Comparison of ENCODE assay signal across 2 cellular contexts in the genomic region with DNA sequence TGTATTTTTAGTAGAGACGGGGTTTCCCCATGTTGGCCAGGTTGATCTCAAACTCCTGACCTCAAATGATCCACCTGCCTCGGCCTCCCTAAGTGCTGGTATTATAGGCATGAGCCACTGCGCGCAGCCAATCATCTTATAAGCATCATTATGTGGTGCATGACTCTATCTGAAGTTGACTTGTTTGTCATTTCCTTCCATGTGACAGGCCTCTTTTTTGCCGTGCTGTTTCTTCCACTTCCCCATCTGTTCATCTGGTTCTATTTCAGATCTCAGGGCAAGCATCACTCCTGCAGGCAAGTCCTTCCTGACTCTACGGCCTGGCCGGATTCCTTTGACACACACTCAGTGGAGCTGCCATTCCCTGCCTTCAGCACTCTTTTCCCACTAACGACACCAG.
TF ChIP-seq lines count a peak whose summit lies in the region.

No MANE protein-coding gene starts in this region.

TF ChIP-seq in GM12891, 5 proteins besides CTCF, POLR2A, EP300 and RAD21:
- TF ChIP-seq PAX5 (IDR thresholded peaks at IDR 0.05; ENCODE audit: insufficient read depth, low read length, severe bottlenecking) (no peak), SPI1 (IDR thresholded peaks at IDR 0.05; ENCODE audit: low read depth, low read length) (peak; percentile 63), TAF1 (IDR thresholded peaks at IDR 0.05; ENCODE audit: low read depth, low read length) (no peak), POU2F2 (IDR thresholded peaks at IDR 0.05; ENCODE audit: low read depth, low read length) (no peak), POLR2AphosphoS5 (IDR thresholded peaks at IDR 0.05; ENCODE audit: low read depth, low read length) (no peak)

TF ChIP-seq in IMR-90, 13 proteins besides CTCF, POLR2A, EP300 and RAD21:
- TF ChIP-seq, protein P1, sequence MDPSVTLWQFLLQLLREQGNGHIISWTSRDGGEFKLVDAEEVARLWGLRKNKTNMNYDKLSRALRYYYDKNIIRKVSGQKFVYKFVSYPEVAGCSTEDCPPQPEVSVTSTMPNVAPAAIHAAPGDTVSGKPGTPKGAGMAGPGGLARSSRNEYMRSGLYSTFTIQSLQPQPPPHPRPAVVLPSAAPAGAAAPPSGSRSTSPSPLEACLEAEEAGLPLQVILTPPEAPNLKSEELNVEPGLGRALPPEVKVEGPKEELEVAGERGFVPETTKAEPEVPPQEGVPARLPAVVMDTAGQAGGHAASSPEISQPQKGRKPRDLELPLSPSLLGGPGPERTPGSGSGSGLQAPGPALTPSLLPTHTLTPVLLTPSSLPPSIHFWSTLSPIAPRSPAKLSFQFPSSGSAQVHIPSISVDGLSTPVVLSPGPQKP (IDR thresholded peaks at IDR 0.05; ENCODE audit: borderline replicate concordance, low read depth, low read length): no peak
- TF ChIP-seq BHLHE40 (IDR thresholded peaks at IDR 0.05; ENCODE audit: low read depth, low read length): no peak
- no peak for TF ChIP-seq MAFK (IDR thresholded peaks at IDR 0.05; ENCODE audit: low read depth, low read length)
